In genomic region chr1:160256396-160257046, GRCh38 we compare ENCODE assay signal across 12 cellular contexts. TPM values are rescaled to one million over a fixed set of nuclear protein-coding genes. Genes with fewer than 3 reads are reported as not detected.
A peak's percentile ranks its signal among the peaks of the same experiment; 100 is the strongest.
DNase-seq lines count a peak whose midpoint lies in the region; ATAC-seq, FAIRE-seq and TF ChIP-seq lines count a peak whose summit lies in the region.
"Had no signal": no experiment of that assay in that cellular context is flagged by ENCODE, and none has a peak within 500 bp of the region (broad histone marks: within the 10 kb centered on the region; RNA-seq: fewer than 3 reads in every experiment).

No MANE protein-coding gene starts in this region.

- H3K36me3 Mint-ChIP-seq in CD4-positive, CD25-positive, alpha-beta regulatory T cell, result peaks cover 17% of the 10 kb centered on the region
- peaks cover 5% of the 10 kb centered on the region for H3K36me3 Mint-ChIP-seq in astrocyte (ENCODE audit: low read depth, unreplicated experiment)

- H3K4me1 ChIP-seq in CD4-positive, CD25-positive, alpha-beta regulatory T cell (ENCODE audit: control insufficient read depth, insufficient read depth, low read length, poor library complexity, severe bottlenecking), result peaks cover 24% of the 10 kb centered on the region
- H3K4me1 ChIP-seq in astrocyte (ENCODE audit: insufficient read depth, low read length) (peaks cover 27% of the 10 kb centered on the region), lung (ENCODE audit: control insufficient read depth in 2 of 2, insufficient read depth in 2 of 2, low read length in 2 of 2) (peaks cover 0 to 25% of the 10 kb centered on the region in 2 donors)

- peaks cover 30 to 63% (median 46%) of the 10 kb centered on the region in 4 donors for H3K4me1 Mint-ChIP-seq in CD4-positive, CD25-positive, alpha-beta regulatory T cell
- peaks cover 33% of the 10 kb centered on the region for H3K4me1 Mint-ChIP-seq in astrocyte (ENCODE audit: low read depth, unreplicated experiment)

- no peaks in the 10 kb centered on the region for H3K27me3 ChIP-seq in CD4-positive, CD25-positive, alpha-beta regulatory T cell (ENCODE audit: control insufficient read depth, insufficient read depth, low read length)
- no peaks in the 10 kb centered on the region for H3K27me3 ChIP-seq in astrocyte (ENCODE audit: insufficient read depth, low read length)
- no peaks in the 10 kb centered on the region for H3K27me3 ChIP-seq in lung (ENCODE audit: control insufficient read depth, insufficient read depth)
- H3K27me3 ChIP-seq: body of pancreas had no signal

- H3K9ac ChIP-seq in astrocyte (ENCODE audit: low read length), result no peak overlapping the region

- WGBS in lung, 2 donors, result 42 to 61% methylated on average over 3 of the region's 3 CpGs

- H3K4me3 ChIP-seq in CD4-positive, CD25-positive, alpha-beta regulatory T cell (ENCODE audit: low read depth, low read length), result no peak overlapping the region
- H3K4me3 ChIP-seq in astrocyte (ENCODE audit: insufficient read depth, low read depth, low read length), result no peak overlapping the region
- H3K4me3 ChIP-seq in lung, result no peak overlapping the region
- H3K4me3 ChIP-seq: body of pancreas had no signal

- peaks cover 66% of the 10 kb centered on the region for H3K79me2 ChIP-seq in astrocyte (ENCODE audit: insufficient read depth, low read length)

- peak overlapping the region in 2 of 3 donors; percentile 54 to 55 for H3K27ac Mint-ChIP-seq in CD4-positive, CD25-positive, alpha-beta regulatory T cell
- peak overlapping the region; percentile 62 for H3K27ac Mint-ChIP-seq in astrocyte (ENCODE audit: unreplicated experiment)
- H3K27ac Mint-ChIP-seq: activated CD4-positive, alpha-beta T cell treated with anti-CD3 and anti-CD28 coated beads, Interleukin-2, amount 10 ng/mL, durations not matched to agents 24 days and 14 days had no signal

- H3K4me2 ChIP-seq in astrocyte (ENCODE audit: low read length), result peak overlapping the region; percentile 32

- peak; percentile 32 for FAIRE-seq in astrocyte (lab: Jason Lieb, UNC)

- no peak overlapping the region for H3K27ac ChIP-seq in CD4-positive, CD25-positive, alpha-beta regulatory T cell (ENCODE audit: insufficient read depth, low read length, poor library complexity, severe bottlenecking)
- H3K27ac ChIP-seq in astrocyte (ENCODE audit: low read depth, low read length) (no peak overlapping the region), lung (ENCODE audit: low read depth in 1 of 2, low read length in 1 of 2) (peak overlapping the region in 1 of 2 donors; percentile 21)

- H4K20me1 ChIP-seq in astrocyte (ENCODE audit: insufficient read depth, low read length), result peaks cover 70% of the 10 kb centered on the region

- H3K9me3 Mint-ChIP-seq in CD4-positive, CD25-positive, alpha-beta regulatory T cell, result no peaks in the 10 kb centered on the region
- H3K9me3 Mint-ChIP-seq in astrocyte (ENCODE audit: unreplicated experiment), result no peaks in the 10 kb centered on the region
- H3K9me3 Mint-ChIP-seq: activated CD4-positive, alpha-beta T cell treated with anti-CD3 and anti-CD28 coated beads, Interleukin-2, amount 10 ng/mL, durations not matched to agents 24 days and 14 days had no signal

- no peak overlapping the region for H2AFZ ChIP-seq in astrocyte (ENCODE audit: low read depth, low read length)

- ATAC-seq in CD4-positive, CD25-positive, alpha-beta regulatory T cell (ENCODE audit: low read depth in 2 of 2), result no peak
- ATAC-seq in lung (ENCODE audit: insufficient read depth, low FRiP score) (no peak), HG03565 (IDR thresholded peaks at IDR 0.05; ENCODE audit: unreplicated experiment) (no peak), GM18907 (IDR thresholded peaks at IDR 0.05; ENCODE audit: unreplicated experiment) (no peak), HG03159 (IDR thresholded peaks at IDR 0.05; ENCODE audit: unreplicated experiment) (no peak)
- ATAC-seq: body of pancreas had no signal

- no peaks in the 10 kb centered on the region for H3K9me3 ChIP-seq in CD4-positive, CD25-positive, alpha-beta regulatory T cell (ENCODE audit: control insufficient read depth in 2 of 2, low read length in 2 of 2)
- H3K9me3 ChIP-seq in astrocyte (ENCODE audit: insufficient read depth, low read depth, low read length) (no peaks in the 10 kb centered on the region), lung (ENCODE audit: control insufficient read depth in 2 of 2, insufficient read depth in 1 of 2, low read length in 1 of 2) (no peaks in the 10 kb centered on the region)
- H3K9me3 ChIP-seq: body of pancreas had no signal

- H3K36me3 ChIP-seq in CD4-positive, CD25-positive, alpha-beta regulatory T cell (ENCODE audit: control insufficient read depth, insufficient read depth, low read length), result peaks cover 7% of the 10 kb centered on the region
- H3K36me3 ChIP-seq in astrocyte (ENCODE audit: insufficient read depth, low read length) (no peaks in the 10 kb centered on the region), lung (ENCODE audit: control insufficient read depth in 2 of 2, insufficient read depth in 2 of 2, low read length in 2 of 2) (peaks cover 1 to 4% of the 10 kb centered on the region in 2 donors)

- H3K4me3 Mint-ChIP-seq in CD4-positive, CD25-positive, alpha-beta regulatory T cell, result peak overlapping the region in 1 of 4 donors; percentile 17
- H3K4me3 Mint-ChIP-seq in astrocyte (ENCODE audit: unreplicated experiment), result no peak overlapping the region
- H3K4me3 Mint-ChIP-seq: activated CD4-positive, alpha-beta T cell treated with anti-CD3 and anti-CD28 coated beads, Interleukin-2, amount 10 ng/mL, durations not matched to agents 24 days and 14 days had no signal

- H3K27me3 Mint-ChIP-seq in CD4-positive, CD25-positive, alpha-beta regulatory T cell, result no peaks in the 10 kb centered on the region
- no peaks in the 10 kb centered on the region for H3K27me3 Mint-ChIP-seq in astrocyte (ENCODE audit: low read depth, unreplicated experiment)
- H3K27me3 Mint-ChIP-seq: activated CD4-positive, alpha-beta T cell treated with anti-CD3 and anti-CD28 coated beads, Interleukin-2, amount 10 ng/mL, durations not matched to agents 24 days and 14 days had no signal

- TF ChIP-seq CTCF in astrocyte (IDR thresholded peaks at IDR 0.05; ENCODE audit: insufficient read depth, low read depth, low read length) (no peak), lung (IDR thresholded peaks at IDR 0.05; ENCODE audit: control extremely low read depth, extremely low read depth) (no peak)

- no peak for DNase-seq in CD4-positive, CD25-positive, alpha-beta regulatory T cell
- DNase-seq in HPDE6-E6E7 (ENCODE audit: extremely low spot score) (peak; percentile 35), astrocyte (ENCODE audit: low read depth) (peak; percentile 87), lung (ENCODE audit: low spot score) (peak; percentile 71), occipital lobe (lab: John Stamatoyannopoulos, UW) (no peak)
- DNase-seq: activated CD4-positive, alpha-beta T cell treated with anti-CD3 and anti-CD28 coated beads, Interleukin-2, amount 10 ng/mL, durations not matched to agents 24 days and 14 days; DND-41; stimulated activated CD8-positive, alpha-beta memory T cell treated with anti-CD3 and anti-CD28 coated beads, Interleukin-4, amount 100 ng/mL, for 48 hours had no signal

RNA-seq across cellular contexts. Expression of gene DCAF8, which starts 5.8 kb away (rescaled TPM):
- total RNA-seq in CD4-positive, CD25-positive, alpha-beta regulatory T cell, result 182 TPM
- 10 to 100 TPM; 50.3 to 74.1 (median 54.9) TPM for polyA plus RNA-seq in CD4-positive, CD25-positive, alpha-beta regulatory T cell
- total RNA-seq in astrocyte (107 and 127 TPM in 2 replicates), lung (100 to 1,000 TPM; 104 to 207 TPM), occipital lobe (64.6 TPM)
- polyA plus RNA-seq in lung, result 10 to 100 TPM; 64.0 to 72.4 TPM

RNA-seq across cellular contexts. Expression of gene PEX19, which starts 28.4 kb away (rescaled TPM):
- 44.4 TPM for total RNA-seq in CD4-positive, CD25-positive, alpha-beta regulatory T cell
- 10 to 100 TPM; 55.6 to 61.5 (median 58.8) TPM for polyA plus RNA-seq in CD4-positive, CD25-positive, alpha-beta regulatory T cell
- total RNA-seq in astrocyte (59.2 and 64.2 TPM in 2 replicates), lung (10 to 100 TPM; 55.9 to 60.7 TPM), occipital lobe (32.9 TPM)
- polyA plus RNA-seq in lung, result 10 to 100 TPM; 13.1 to 33.0 TPM

RNA-seq across cellular contexts. Expression of gene PEA15, which starts 51.3 kb away (rescaled TPM):
- 21.5 TPM for total RNA-seq in CD4-positive, CD25-positive, alpha-beta regulatory T cell
- 10 to 100 TPM in 1 of 4 donors, 1 to 10 TPM in 3; 7.5 to 10.2 (median 8.3) TPM for polyA plus RNA-seq in CD4-positive, CD25-positive, alpha-beta regulatory T cell
- total RNA-seq in astrocyte (374 and 470 TPM in 2 replicates), lung (100 to 1,000 TPM in 1 of 2 donors, 10 to 100 TPM in 1; 76.0 to 133 TPM), occipital lobe (99.0 TPM)
- 100 to 1,000 TPM; 139 to 261 TPM for polyA plus RNA-seq in lung

Comparison
In these comparisons a context has a peak if more than half of its experiments do, and no peak if none do; other contexts are left out.
1. DNase-seq: peak in HPDE6-E6E7 (single experiment), astrocyte (single experiment) and lung (single experiment); none in CD4-positive, CD25-positive, alpha-beta regulatory T cell (0 of 3) and occipital lobe (single experiment).